12 cellular contexts compared by ENCODE assay signal in the genomic region with DNA sequence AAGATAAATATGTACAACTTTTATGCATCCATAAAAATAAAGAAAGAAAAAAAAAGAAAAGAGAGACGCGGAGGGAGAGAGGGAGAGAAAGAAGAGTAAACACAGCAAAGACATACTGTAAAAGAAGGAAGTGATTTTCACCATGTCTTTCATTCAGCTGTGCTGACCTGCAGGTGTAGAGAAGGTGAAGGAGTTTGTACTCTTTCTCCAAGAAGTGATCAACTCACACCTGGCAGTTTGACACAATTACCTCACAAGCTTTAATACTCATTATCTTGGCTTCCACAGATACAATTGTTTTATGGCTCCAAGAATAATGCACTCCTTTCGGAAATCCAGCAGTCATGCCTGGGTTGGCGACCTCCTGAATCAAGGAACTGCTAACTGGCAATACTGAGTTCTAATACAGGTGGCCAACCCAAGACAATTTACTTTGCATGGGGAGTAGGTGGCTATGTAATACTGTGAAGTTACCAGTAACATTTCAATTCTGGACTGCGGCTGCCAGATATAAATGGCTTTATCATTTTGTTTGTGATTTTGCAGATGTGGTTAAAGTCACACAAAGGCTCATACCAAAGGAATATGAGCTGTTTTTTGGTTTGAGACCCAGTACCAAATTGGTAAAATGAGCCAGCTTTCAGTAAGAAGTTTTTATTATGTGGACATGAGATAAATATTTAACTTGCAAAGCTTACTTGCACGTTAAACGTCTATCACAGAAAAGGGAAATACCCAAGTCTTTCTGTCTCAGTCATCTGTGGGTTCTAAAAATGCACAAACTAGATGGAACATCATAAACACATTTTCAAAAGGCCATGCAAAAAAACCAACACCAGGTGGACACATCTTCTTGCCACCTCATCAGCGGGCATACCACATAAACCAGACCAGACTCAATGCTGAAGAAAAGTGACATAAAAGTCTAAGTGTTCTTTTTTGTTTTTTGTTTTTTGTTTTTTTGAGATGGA.
DNase-seq lines count a peak whose midpoint lies in the region; ATAC-seq and TF ChIP-seq lines count a peak whose summit lies in the region.
"Had no signal": no experiment of that assay in that cellular context is flagged by ENCODE, and none has a peak within 500 bp of the region (broad histone marks: within the 10 kb centered on the region; RNA-seq: fewer than 3 reads in every experiment).

No MANE protein-coding gene starts in this region.

- H3K4me3 Mint-ChIP-seq in activated T-helper 2 cell treated with anti-CD3 and anti-CD28 coated beads, Interferon-gamma antibody, Interleukin-2, Interleukin-4, amounts not matched to agents 10 μg/mL and 5 μg/mL and 100 μg/mL, durations not matched to agents 14 hours and 24 hours and 36 hours (ENCODE audit: low read depth): no peak overlapping the region

- H3K4me3 ChIP-seq in GM12865 (ENCODE audit: low read depth, low read length) (no peak overlapping the region), brain microvascular endothelial cell (ENCODE audit: low read depth, low read length) (no peak overlapping the region)
- H3K4me3 ChIP-seq: right atrium auricular region had no signal

- H3K9me3 Mint-ChIP-seq in activated T-helper 2 cell treated with anti-CD3 and anti-CD28 coated beads, Interferon-gamma antibody, Interleukin-2, Interleukin-4, amounts not matched to agents 10 μg/mL and 5 μg/mL and 100 μg/mL, durations not matched to agents 14 hours and 24 hours and 36 hours: no peaks in the 10 kb centered on the region

- no peaks in the 10 kb centered on the region for H3K36me3 ChIP-seq in brain microvascular endothelial cell (replicated peaks)
- H3K36me3 ChIP-seq: right atrium auricular region had no signal

- no peaks in the 10 kb centered on the region for H3K27me3 ChIP-seq in brain microvascular endothelial cell (replicated peaks)
- H3K27me3 ChIP-seq: right atrium auricular region had no signal

- no peak overlapping the region for H3K27ac ChIP-seq in brain microvascular endothelial cell
- H3K27ac ChIP-seq: right atrium auricular region had no signal

- DNase-seq in GM12865 (ENCODE audit: low read depth) (peak; percentile 71), M059J (ENCODE audit: low read depth) (peak; percentile 69), brain microvascular endothelial cell (no peak), NCI-H2227 (lab: John Stamatoyannopoulos, UW; ENCODE audit: unreplicated experiment) (no peak)
- no peak for DNase-seq in effector CD4-positive, alpha-beta T cell
- no peak for DNase-seq in activated T-helper 2 cell treated with anti-CD3 and anti-CD28 coated beads, Interferon-gamma antibody, Interleukin-2, Interleukin-4, amounts not matched to agents 10 μg/mL and 5 μg/mL and 100 μg/mL, durations not matched to agents 14 hours and 24 hours and 36 hours (ENCODE audit: low spot score)
- DNase-seq: activated gamma-delta T cell, GDM1, NCI-H1436 had no signal

- H3K4me1 Mint-ChIP-seq in activated T-helper 2 cell treated with anti-CD3 and anti-CD28 coated beads, Interferon-gamma antibody, Interleukin-2, Interleukin-4, amounts not matched to agents 10 μg/mL and 5 μg/mL and 100 μg/mL, durations not matched to agents 14 hours and 24 hours and 36 hours (ENCODE audit: low read depth): no peaks in the 10 kb centered on the region

- TF ChIP-seq CTCF in GM12865 (IDR thresholded peaks at IDR 0.05; ENCODE audit: insufficient read depth, low read depth, low read length, missing control alignments) (no peak), brain microvascular endothelial cell (IDR thresholded peaks at IDR 0.05; ENCODE audit: low read depth, low read length, missing control alignments) (no peak)

- H3K27ac Mint-ChIP-seq in activated T-helper 2 cell treated with anti-CD3 and anti-CD28 coated beads, Interferon-gamma antibody, Interleukin-2, Interleukin-4, amounts not matched to agents 10 μg/mL and 5 μg/mL and 100 μg/mL, durations not matched to agents 14 hours and 24 hours and 36 hours: no peak overlapping the region

- no peaks in the 10 kb centered on the region for H3K27me3 Mint-ChIP-seq in activated T-helper 2 cell treated with anti-CD3 and anti-CD28 coated beads, Interferon-gamma antibody, Interleukin-2, Interleukin-4, amounts not matched to agents 10 μg/mL and 5 μg/mL and 100 μg/mL, durations not matched to agents 14 hours and 24 hours and 36 hours (ENCODE audit: low read depth)

- H3K36me3 Mint-ChIP-seq in activated T-helper 2 cell treated with anti-CD3 and anti-CD28 coated beads, Interferon-gamma antibody, Interleukin-2, Interleukin-4, amounts not matched to agents 10 μg/mL and 5 μg/mL and 100 μg/mL, durations not matched to agents 14 hours and 24 hours and 36 hours (ENCODE audit: low read depth): no peaks in the 10 kb centered on the region

- ATAC-seq in GM19452 (IDR thresholded peaks at IDR 0.05; ENCODE audit: unreplicated experiment) (peak; percentile 62), HG02943 (IDR thresholded peaks at IDR 0.05; ENCODE audit: low read depth, unreplicated experiment) (peak; percentile 63)

- in situ Hi-C loops in brain microvascular endothelial cell (cut with HindIII; ENCODE audit: low pct_ligation_motif_present, low sequenced_read_pairs): no loop called here

- intact Hi-C loops in activated T-helper 2 cell treated with anti-CD3 and anti-CD28 coated beads, Interferon-gamma antibody, Interleukin-2, Interleukin-4, amounts not matched to agents 10 μg/mL and 5 μg/mL and 100 μg/mL, durations not matched to agents 14 hours and 24 hours and 36 hours (cut with micrococcal nuclease): no loop called here

Comparison
In these comparisons a context has a peak if more than half of its experiments do, and no peak if none do; other contexts are left out.
1. DNase-seq: peak in GM12865 (single experiment) and M059J (single experiment); none in effector CD4-positive, alpha-beta T cell (single experiment), brain microvascular endothelial cell (single experiment), NCI-H2227 (single experiment) and activated T-helper 2 cell treated with anti-CD3 and anti-CD28 coated beads, Interferon-gamma antibody, Interleukin-2, Interleukin-4, amounts not matched to agents 10 μg/mL and 5 μg/mL and 100 μg/mL, durations not matched to agents 14 hours and 24 hours and 36 hours (single experiment).